ENCODE assay signal across 8 cellular contexts in genomic region chr2:235551965-235552364, GRCh38. TPM values are rescaled to one million over a fixed set of nuclear protein-coding genes. Genes with fewer than 3 reads are reported as not detected.
A peak's percentile ranks its signal among the peaks of the same experiment; 100 is the strongest.
DNase-seq lines count a peak whose midpoint lies in the region; ATAC-seq and TF ChIP-seq lines count a peak whose summit lies in the region.

No MANE protein-coding gene starts in this region.

- no peak overlapping the region for H3K9ac ChIP-seq in BLaER1 treated with 17β-estradiol and CSF1 and Interleukin-3, amounts not matched to agents 10 nM and 100 nM

- peak overlapping the region; percentile 25 to 67 (median 50); a peak in 21 of 22 replicates for H3K4me2 ChIP-seq in BLaER1 treated with 17β-estradiol and CSF1 and Interleukin-3, amounts not matched to agents 10 nM and 100 nM

- H3K4me3 ChIP-seq in BLaER1 treated with 17β-estradiol and CSF1 and Interleukin-3, amounts not matched to agents 10 nM and 100 nM: no peak overlapping the region

- DNase-seq in HT-29 (ENCODE audit: low spot score) (peak; percentile 82), SK-N-DZ (ENCODE audit: low spot score) (peak; percentile 45), foreskin keratinocyte (peak in 1 of 2 donors; percentile 25), posterior cingulate gyrus (peak; percentile 28 to 96 (median 66)), GM13977 (ENCODE audit: low spot score) (no peak), NCI-H446 treated with DMSO at 0.1 percent for 48 hours (lab: John Stamatoyannopoulos, UW) (no peak)

- H3K27ac ChIP-seq in BLaER1 treated with 17β-estradiol and CSF1 and Interleukin-3, amounts not matched to agents 10 nM and 100 nM: no peak overlapping the region
- H3K27ac ChIP-seq in foreskin keratinocyte: no peak overlapping the region

- H3K9me3 ChIP-seq in BLaER1 treated with 17β-estradiol and CSF1 and Interleukin-3, amounts not matched to agents 10 nM and 100 nM (replicated peaks in 1 of 11): no peaks in the 10 kb centered on the region

- no peaks in the 10 kb centered on the region for H3K27me3 ChIP-seq in BLaER1 treated with 17β-estradiol and CSF1 and Interleukin-3, amounts not matched to agents 10 nM and 100 nM
- H3K27me3 ChIP-seq in foreskin keratinocyte: no peaks in the 10 kb centered on the region

- H3K36me3 ChIP-seq in BLaER1 treated with 17β-estradiol and CSF1 and Interleukin-3, amounts not matched to agents 10 nM and 100 nM: no peaks in the 10 kb centered on the region

- ATAC-seq in foreskin keratinocyte: peak; percentile 46
- no peak for ATAC-seq in GM21390 (IDR thresholded peaks at IDR 0.05; ENCODE audit: unreplicated experiment)

- TF ChIP-seq CTCF in foreskin keratinocyte (conservative IDR thresholded peaks at IDR 0.05) (peak; percentile 67), GM13977 (IDR thresholded peaks at IDR 0.05; ENCODE audit: extremely low read depth, insufficient read depth, missing control alignments) (no peak)

- peaks cover 76 to 100% (median 97%) of the 10 kb centered on the region in 11 experiments; a peak in 21 of 22 replicates for H4K20me1 ChIP-seq in BLaER1 treated with 17β-estradiol and CSF1 and Interleukin-3, amounts not matched to agents 10 nM and 100 nM

- peaks cover 38 to 82% (median 55%) of the 10 kb centered on the region in 10 experiments for H3K4me1 ChIP-seq in BLaER1 treated with 17β-estradiol and CSF1 and Interleukin-3, amounts not matched to agents 10 nM and 100 nM
- no peaks in the 10 kb centered on the region for H3K4me1 ChIP-seq in foreskin keratinocyte

- in situ Hi-C loops in GM13977 (cut with MboI; ENCODE audit: low pct_unique_long_range_greater_than_20kb, low sequenced_read_pairs, unreplicated experiment): no loop called here

- intact Hi-C loops in posterior cingulate gyrus (cut with DNase I): loop anchor here (10.0 kb wide), 1 partner anchor 47 kb away; no protein-coding TSS in a partner anchor

RNA-seq across cellular contexts. Expression of gene AGAP1, which starts 58.1 kb away (rescaled TPM):
- total RNA-seq in HT-29 (2014; rRNA removed; shearing (Covaris generic)): 31.1 and 44.8 TPM in 2 replicates
- 10.1 and 11.7 TPM in 2 replicates for polyA plus RNA-seq in SK-N-DZ (2014; cell fraction: cytosol; rRNA removed)
- polyA plus RNA-seq in SK-N-DZ (2014; cell fraction: nucleus; rRNA removed): 6.9 and 15.3 TPM in 2 replicates
- total RNA-seq in foreskin keratinocyte: 13.4 and 15.2 TPM in 2 replicates
- polyA plus RNA-seq in foreskin keratinocyte: 5.6 and 5.8 TPM in 2 replicates

Comparison
In these comparisons a context has a peak if more than half of its experiments do, and no peak if none do; other contexts are left out.
1. DNase-seq: peak in HT-29 (single experiment), SK-N-DZ (single experiment) and posterior cingulate gyrus (10 of 10); none in GM13977 (single experiment) and NCI-H446 treated with DMSO at 0.1 percent for 48 hours (single experiment).